Comparison of ENCODE assay signal across 8 cellular contexts in the genomic region with DNA sequence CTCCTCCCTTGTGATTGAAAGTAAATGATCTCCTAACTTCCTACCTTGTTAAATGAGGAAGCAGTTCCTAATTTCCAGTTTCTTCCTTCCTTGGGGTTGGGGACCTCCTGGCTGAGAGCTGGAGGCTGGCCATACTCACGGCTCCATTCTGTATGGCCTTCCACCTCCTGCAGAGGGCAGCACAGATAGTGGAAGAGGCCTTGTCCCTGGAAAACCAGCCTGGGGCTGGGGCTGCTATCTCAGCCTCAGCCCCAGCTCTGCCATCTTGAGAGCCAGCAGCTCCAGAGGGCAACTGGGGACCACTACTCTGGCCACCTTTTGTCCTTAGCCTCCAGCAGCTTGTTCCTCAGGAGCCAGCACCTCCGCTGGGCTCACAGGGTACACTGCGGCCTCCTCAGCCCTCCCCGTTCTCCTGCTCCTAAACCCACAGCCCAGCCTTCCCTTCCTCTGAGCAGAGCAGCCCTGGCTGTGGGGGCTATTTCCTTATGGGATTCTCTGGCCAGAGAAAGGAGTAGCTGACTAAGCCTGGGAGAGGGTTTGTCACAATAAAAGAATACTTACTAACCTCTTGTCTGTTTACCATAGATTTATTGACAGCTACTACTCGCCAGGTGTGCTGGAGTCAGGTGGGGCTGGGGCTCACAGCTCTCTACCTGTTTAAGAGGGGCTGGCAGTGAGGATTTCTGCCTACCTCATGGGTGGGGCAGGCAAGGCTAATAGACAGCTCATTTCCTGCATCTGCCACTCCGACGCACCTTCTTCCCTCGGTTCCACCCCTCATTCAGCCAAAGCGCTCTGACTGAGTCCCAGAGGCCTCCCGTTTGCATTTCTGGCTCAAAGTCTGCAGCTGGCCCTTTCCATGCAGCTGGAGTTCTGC. TPM values are rescaled to one million over a fixed set of nuclear protein-coding genes. Genes with fewer than 3 reads are reported as not detected.
DNase-seq lines count a peak whose midpoint lies in the region; ATAC-seq and TF ChIP-seq lines count a peak whose summit lies in the region.

No MANE protein-coding gene starts in this region.

- intact Hi-C loops in dorsolateral prefrontal cortex (cut with DNase I) = loop anchor here in 1 of 2 donors (10.0 kb wide), 1 partner anchor 149 kb away; a partner anchor contains a TSS

- CTCF ChIA-PET in activated CD4-positive, alpha-beta T cell treated with anti-CD3 and anti-CD28 coated beads, Interleukin-2, amount 10 ng/mL, durations not matched to agents 7 days and 5 days (lab: Charles Lee) = interaction anchor here (0.5 to 2.6 kb wide), 37 partner anchors 9 to 277 kb away, joined by 3 to 19 read pairs (median 5); a partner anchor contains a TSS

- DNase-seq in HCEC 1CT (peak; percentile 44), NCI-H510A treated with DMSO at 0.1 percent for 48 hours (lab: John Stamatoyannopoulos, UW) (peak; percentile 56), dorsolateral prefrontal cortex (peak in 8 of 10 donors; percentile 30 to 68 (median 61)), memory B cell (ENCODE audit: low spot score in 2 of 2) (peak in 1 of 2 donors; percentile 50), middle frontal gyrus (ENCODE audit: extremely low spot score, low spot score) (no peak)
- DNase-seq in activated CD4-positive, alpha-beta T cell treated with anti-CD3 and anti-CD28 coated beads, Interleukin-2, amount 10 ng/mL, durations not matched to agents 7 days and 5 days = peak; percentile 74
- DNase-seq in stimulated activated effector memory CD8-positive, alpha-beta T cell treated with anti-CD3 and anti-CD28 coated beads, Interleukin-12 subunit alpha, Interleukin-12 subunit beta, amount 100 ng/mL, for 72 hours (ENCODE audit: low spot score in 2 of 2) = peak; percentile 42 to 68

- POLR2A ChIA-PET in activated CD4-positive, alpha-beta T cell treated with anti-CD3 and anti-CD28 coated beads, Interleukin-2, amount 10 ng/mL, durations not matched to agents 7 days and 5 days (lab: Charles Lee) = interaction anchor here (0.6 to 1.2 kb wide), 6 partner anchors 16 to 120 kb away, joined by 3 to 6 read pairs (median 4); a partner anchor contains a TSS

- H3K9me3 Mint-ChIP-seq in activated CD4-positive, alpha-beta T cell treated with anti-CD3 and anti-CD28 coated beads, Interleukin-2, amount 10 ng/mL, durations not matched to agents 7 days and 5 days = no peaks in the 10 kb centered on the region
- no peaks in the 10 kb centered on the region for H3K9me3 Mint-ChIP-seq in memory B cell
- H3K9me3 Mint-ChIP-seq in stimulated activated effector memory CD8-positive, alpha-beta T cell treated with anti-CD3 and anti-CD28 coated beads, Interleukin-12 subunit alpha, Interleukin-12 subunit beta, amount 100 ng/mL, for 72 hours = no peaks in the 10 kb centered on the region

- H3K36me3 Mint-ChIP-seq in activated CD4-positive, alpha-beta T cell treated with anti-CD3 and anti-CD28 coated beads, Interleukin-2, amount 10 ng/mL, durations not matched to agents 7 days and 5 days (ENCODE audit: low read depth) = peaks cover 5% of the 10 kb centered on the region
- H3K36me3 Mint-ChIP-seq in memory B cell = peaks cover 13% of the 10 kb centered on the region
- peaks cover 32% of the 10 kb centered on the region for H3K36me3 Mint-ChIP-seq in stimulated activated effector memory CD8-positive, alpha-beta T cell treated with anti-CD3 and anti-CD28 coated beads, Interleukin-12 subunit alpha, Interleukin-12 subunit beta, amount 100 ng/mL, for 72 hours

- peak; percentile 95 for ATAC-seq in memory B cell (ENCODE audit: low read depth)
- peak; percentile 81 for ATAC-seq in stimulated activated effector memory CD8-positive, alpha-beta T cell treated with anti-CD3 and anti-CD28 coated beads, Interleukin-12 subunit alpha, Interleukin-12 subunit beta, amount 100 ng/mL, for 72 hours

- no peaks in the 10 kb centered on the region for H3K27me3 Mint-ChIP-seq in activated CD4-positive, alpha-beta T cell treated with anti-CD3 and anti-CD28 coated beads, Interleukin-2, amount 10 ng/mL, durations not matched to agents 7 days and 5 days
- H3K27me3 Mint-ChIP-seq in memory B cell = no peaks in the 10 kb centered on the region

- peaks cover 26% of the 10 kb centered on the region for H3K4me1 Mint-ChIP-seq in activated CD4-positive, alpha-beta T cell treated with anti-CD3 and anti-CD28 coated beads, Interleukin-2, amount 10 ng/mL, durations not matched to agents 7 days and 5 days
- H3K4me1 Mint-ChIP-seq in memory B cell = peaks cover 11% of the 10 kb centered on the region
- peaks cover 29% of the 10 kb centered on the region for H3K4me1 Mint-ChIP-seq in stimulated activated effector memory CD8-positive, alpha-beta T cell treated with anti-CD3 and anti-CD28 coated beads, Interleukin-12 subunit alpha, Interleukin-12 subunit beta, amount 100 ng/mL, for 72 hours

- no peak overlapping the region for H3K4me3 Mint-ChIP-seq in activated CD4-positive, alpha-beta T cell treated with anti-CD3 and anti-CD28 coated beads, Interleukin-2, amount 10 ng/mL, durations not matched to agents 7 days and 5 days
- H3K4me3 Mint-ChIP-seq in memory B cell = no peak overlapping the region
- H3K4me3 Mint-ChIP-seq in stimulated activated effector memory CD8-positive, alpha-beta T cell treated with anti-CD3 and anti-CD28 coated beads, Interleukin-12 subunit alpha, Interleukin-12 subunit beta, amount 100 ng/mL, for 72 hours = no peak overlapping the region

- peak overlapping the region; percentile 80 for H3K27ac Mint-ChIP-seq in activated CD4-positive, alpha-beta T cell treated with anti-CD3 and anti-CD28 coated beads, Interleukin-2, amount 10 ng/mL, durations not matched to agents 7 days and 5 days
- H3K27ac Mint-ChIP-seq in memory B cell = no peak overlapping the region
- H3K27ac Mint-ChIP-seq in stimulated activated effector memory CD8-positive, alpha-beta T cell treated with anti-CD3 and anti-CD28 coated beads, Interleukin-12 subunit alpha, Interleukin-12 subunit beta, amount 100 ng/mL, for 72 hours = peak overlapping the region; percentile 72

- H3K4me3 ChIP-seq in dorsolateral prefrontal cortex = no peak overlapping the region

- no peaks in the 10 kb centered on the region for H3K27me3 ChIP-seq in dorsolateral prefrontal cortex

- H3K27ac ChIP-seq in C4-2B = no peak overlapping the region
- peak overlapping the region in 34 of 59 donors; percentile 3 to 78 (median 36) for H3K27ac ChIP-seq in dorsolateral prefrontal cortex

- peak; percentile 91 for TF ChIP-seq CTCF in C4-2B (conservative IDR thresholded peaks at IDR 0.05)
- peak; percentile 32 to 83 (median 72) for TF ChIP-seq CTCF in dorsolateral prefrontal cortex (IDR thresholded peaks at IDR 0.05 in 54 of 56, conservative IDR thresholded peaks at IDR 0.05 in 2 of 56; ENCODE audit: low read depth in 1 of 56, partially characterized antibody in 56 of 56)

RNA-seq across cellular contexts. Expression of a gene that starts 6.3 kb away (rescaled TPM):
- total RNA-seq in activated CD4-positive, alpha-beta T cell treated with anti-CD3 and anti-CD28 coated beads, Interleukin-2, amount 10 ng/mL, durations not matched to agents 7 days and 5 days = 10 to 100 TPM; 13.2 to 15.0 TPM
- total RNA-seq in dorsolateral prefrontal cortex = 10 to 100 TPM; 16.0 to 39.7 (median 25.8) TPM

RNA-seq across cellular contexts. Expression of a gene that starts 6.3 kb away (rescaled TPM):
- 100 to 1,000 TPM; 173 to 176 TPM for total RNA-seq in activated CD4-positive, alpha-beta T cell treated with anti-CD3 and anti-CD28 coated beads, Interleukin-2, amount 10 ng/mL, durations not matched to agents 7 days and 5 days
- total RNA-seq in dorsolateral prefrontal cortex = 100 to 1,000 TPM in 37 of 120 experiments, 10 to 100 TPM in 83; 71.7 to 128 (median 95.7) TPM

RNA-seq across cellular contexts. Expression of a gene that starts 7.0 kb away (rescaled TPM):
- total RNA-seq in activated CD4-positive, alpha-beta T cell treated with anti-CD3 and anti-CD28 coated beads, Interleukin-2, amount 10 ng/mL, durations not matched to agents 7 days and 5 days = under 1 TPM; 0.10 TPM
- under 1 TPM in 2 of 120 experiments, not detected in 118; 0.35 to 0.43 TPM for total RNA-seq in dorsolateral prefrontal cortex

RNA-seq across cellular contexts. Expression of a gene that starts 10.4 kb away (rescaled TPM):
- total RNA-seq in activated CD4-positive, alpha-beta T cell treated with anti-CD3 and anti-CD28 coated beads, Interleukin-2, amount 10 ng/mL, durations not matched to agents 7 days and 5 days = 1 to 10 TPM; 4.8 to 5.0 TPM
- total RNA-seq in dorsolateral prefrontal cortex = 1 to 10 TPM; 2.6 to 6.6 (median 4.1) TPM

RNA-seq across cellular contexts. Expression of a gene that starts 15.5 kb away (rescaled TPM):
- total RNA-seq in activated CD4-positive, alpha-beta T cell treated with anti-CD3 and anti-CD28 coated beads, Interleukin-2, amount 10 ng/mL, durations not matched to agents 7 days and 5 days = 10 to 100 TPM; 33.4 to 36.6 TPM
- total RNA-seq in dorsolateral prefrontal cortex = 10 to 100 TPM in 96 of 120 experiments, 1 to 10 TPM in 24; 5.1 to 21.3 (median 11.9) TPM
